8 cellular contexts compared by ENCODE assay signal in genomic region chr6:116268589-116269293, GRCh38. TPM values are rescaled to one million over a fixed set of nuclear protein-coding genes. Genes with fewer than 3 reads are reported as not detected.
DNase-seq lines count a peak whose midpoint lies in the region; ATAC-seq and TF ChIP-seq lines count a peak whose summit lies in the region.

No MANE protein-coding gene starts in this region.

- H3K36me3 ChIP-seq in heart right ventricle = peaks cover 0 to 34% (median 0%) of the 10 kb centered on the region in 9 donors
- peaks cover 0 to 58% (median 9%) of the 10 kb centered on the region in 6 donors for H3K36me3 ChIP-seq in spleen

- peak; percentile 39 to 87 (median 66) for TF ChIP-seq CTCF in heart right ventricle (IDR thresholded peaks at IDR 0.05)
- peak; percentile 37 to 91 (median 70) for TF ChIP-seq CTCF in spleen (IDR thresholded peaks at IDR 0.05 in 8 of 11, conservative IDR thresholded peaks at IDR 0.05 in 3 of 11)

- ATAC-seq in HG03135 (IDR thresholded peaks at IDR 0.05; ENCODE audit: unreplicated experiment) = peak; percentile 84
- peak in 5 of 8 donors; percentile 55 to 80 (median 68) for ATAC-seq in heart right ventricle

- intact Hi-C loops in heart right ventricle (cut with DNase I) = loop anchor here in 3 of 10 donors (5.0 to 10.0 kb wide), 4 partner anchors 51 to 296 kb away; no protein-coding TSS in a partner anchor
- intact Hi-C loops in spleen (cut with DNase I; ENCODE audit: low total_unique reads) = no loop called here

- H3K4me3 ChIP-seq in heart right ventricle = no peak overlapping the region
- no peak overlapping the region for H3K4me3 ChIP-seq in spleen

- H3K9me3 ChIP-seq in heart right ventricle = peaks cover 0 to 5% (median 0%) of the 10 kb centered on the region in 11 donors
- H3K9me3 ChIP-seq in spleen = peaks cover 0 to 5% (median 2%) of the 10 kb centered on the region in 8 donors

- no peaks in the 10 kb centered on the region for H3K9me3 Mint-ChIP-seq in activated naive CD8-positive, alpha-beta T cell (ENCODE audit: low read depth)

- H3K36me3 Mint-ChIP-seq in activated naive CD8-positive, alpha-beta T cell = peaks cover 11% of the 10 kb centered on the region

- peaks cover 0 to 20% (median 6%) of the 10 kb centered on the region in 9 donors for H3K4me1 ChIP-seq in heart right ventricle
- peaks cover 0 to 47% (median 15%) of the 10 kb centered on the region in 6 donors for H3K4me1 ChIP-seq in spleen

- in situ Hi-C loops in Caki2 (cut with HindIII; ENCODE audit: low pct_unique_long_range_greater_than_20kb, low sequenced_read_pairs) = no loop called here

- H3K27me3 Mint-ChIP-seq in activated naive CD8-positive, alpha-beta T cell = no peaks in the 10 kb centered on the region

- DNase-seq in Caki2 (ENCODE audit: low read depth) = peak; percentile 52
- peak; percentile 18 for DNase-seq in GM19238 (ENCODE audit: insufficient read length, low spot score)
- peak; percentile 72 for DNase-seq in NCI-H2196 treated with DMSO at 0.1 percent for 48 hours (lab: John Stamatoyannopoulos, UW; ENCODE audit: unreplicated experiment)
- DNase-seq in heart right ventricle = no peak
- no peak for DNase-seq in spleen
- DNase-seq in 8988T = no peak

- H3K4me3 Mint-ChIP-seq in activated naive CD8-positive, alpha-beta T cell = no peak overlapping the region

- H3K4me1 Mint-ChIP-seq in activated naive CD8-positive, alpha-beta T cell (ENCODE audit: low read depth) = peaks cover 48% of the 10 kb centered on the region

- WGBS in heart right ventricle, 2 donors = 24 to 25% methylated on average over 3 of the region's 3 CpGs
- WGBS in spleen, 5 donors = 31 to 34% (median 32%) methylated on average over 3 of the region's 3 CpGs

- no peak for TF ChIP-seq POLR2A in spleen (IDR thresholded peaks at IDR 0.05)

- H3K27me3 ChIP-seq in heart right ventricle (no peaks in the 10 kb centered on the region), spleen (replicated peaks in 1 of 7) (no peaks in the 10 kb centered on the region)

- H3K27ac ChIP-seq in heart right ventricle = no peak overlapping the region
- no peak overlapping the region for H3K27ac ChIP-seq in spleen

- H3K27ac Mint-ChIP-seq in activated naive CD8-positive, alpha-beta T cell = peak overlapping the region; percentile 59

RNA-seq across cellular contexts. Expression of gene TSPYL1, which starts 11.0 kb away (rescaled TPM):
- 31.9 and 37.4 TPM in 2 replicates for total RNA-seq in Caki2 (2014; rRNA removed; shearing (Covaris generic); ENCODE audit: low replicate concordance)
- total RNA-seq in heart right ventricle (100 to 1,000 TPM in 7 of 10 donors, 10 to 100 TPM in 3; 76.6 to 143 (median 114) TPM), spleen (10 to 100 TPM; 63.1 to 97.7 (median 73.4) TPM)
- polyA plus RNA-seq in heart right ventricle (10 to 100 TPM; 14.0 to 27.1 TPM), spleen (10 to 100 TPM; 28.7 to 41.7 (median 29.2) TPM)

RNA-seq across cellular contexts. Expression of gene TSPYL4, which starts 14.9 kb away (rescaled TPM):
- 1.4 and 3.4 TPM in 2 replicates for total RNA-seq in Caki2 (2014; rRNA removed; shearing (Covaris generic); ENCODE audit: low replicate concordance)
- total RNA-seq in heart right ventricle (10 to 100 TPM; 24.4 to 38.9 (median 28.9) TPM), spleen (10 to 100 TPM; 11.2 to 19.0 (median 13.5) TPM)
- polyA plus RNA-seq in heart right ventricle (10 to 100 TPM in 1 of 2 donors, 1 to 10 TPM in 1; 8.5 to 23.8 TPM), spleen (1 to 10 TPM; 7.2 to 7.8 (median 7.5) TPM)

Comparison
In these comparisons a context has a peak if more than half of its experiments do, and no peak if none do; other contexts are left out.
1. DNase-seq: peak in Caki2 (single experiment), GM19238 (single experiment) and NCI-H2196 treated with DMSO at 0.1 percent for 48 hours (single experiment); none in heart right ventricle (0 of 2), spleen (single experiment) and 8988T (single experiment).